ENCODE assay signal across 10 cellular contexts in the genomic region with DNA sequence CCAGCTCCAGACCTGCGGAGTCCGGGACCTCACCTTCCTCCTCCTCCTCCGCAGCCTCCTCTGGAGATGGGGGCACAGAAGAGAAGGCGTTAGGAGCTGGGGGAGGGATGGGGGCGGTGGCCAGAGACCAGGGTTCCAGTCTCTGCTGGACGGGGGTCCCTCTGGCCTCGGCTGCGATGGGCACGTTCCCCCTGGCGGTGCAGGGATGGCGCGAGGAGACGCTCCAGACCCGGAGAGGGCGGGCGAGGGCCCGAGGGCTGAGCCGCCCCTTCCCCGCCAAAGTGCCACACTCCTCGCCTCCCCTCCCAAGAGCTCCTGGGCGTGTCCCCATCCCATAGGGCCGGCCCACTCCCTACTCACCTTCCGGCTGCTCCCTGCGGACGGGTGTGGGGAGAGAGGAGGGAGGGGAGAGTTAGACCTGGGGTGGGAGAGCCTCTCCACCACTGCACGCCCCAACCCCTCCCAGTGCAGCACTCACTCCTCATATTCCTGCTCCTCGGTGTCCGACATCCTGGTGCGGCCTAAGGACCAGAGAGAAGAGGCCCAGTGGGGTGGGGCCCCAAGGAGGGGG. TPM values are rescaled to one million over a fixed set of nuclear protein-coding genes. Genes with fewer than 3 reads are reported as not detected.
DNase-seq lines count a peak whose midpoint lies in the region; TF ChIP-seq lines count a peak whose summit lies in the region.
"Had no signal": no experiment of that assay in that cellular context is flagged by ENCODE, and none has a peak within 500 bp of the region (broad histone marks: within the 10 kb centered on the region; RNA-seq: fewer than 3 reads in every experiment).

No MANE protein-coding gene starts in this region.

- no peak overlapping the region for H3K27ac Mint-ChIP-seq in activated naive CD4-positive, alpha-beta T cell treated with anti-CD3 and anti-CD28 coated beads, Interleukin-2, amount 10 ng/mL, durations not matched to agents 7 days and 5 days
- H3K27ac Mint-ChIP-seq: CD4-positive, CD25-positive, alpha-beta regulatory T cell had no signal

- peak overlapping the region; percentile 12 for H3K4me3 ChIP-seq in cardiac muscle cell
- H3K4me3 ChIP-seq in fibroblast of villous mesenchyme (ENCODE audit: low read depth, low read length): peak overlapping the region; percentile 9

- H3K27ac ChIP-seq in cardiac muscle cell: no peak overlapping the region

- H3K9me3 ChIP-seq in cardiac muscle cell (ENCODE audit: low read depth): no peaks in the 10 kb centered on the region

- DNase-seq in cardiac muscle cell (ENCODE audit: low read depth in 1 of 2, low spot score in 1 of 2): peak in 1 of 2 donors; percentile 37
- no peak for DNase-seq in cardiac septum (ENCODE audit: low spot score)
- DNase-seq in NCI-H69 (lab: John Stamatoyannopoulos, UW): peak; percentile 96
- DNase-seq in fibroblast of villous mesenchyme (ENCODE audit: low read depth): no peak
- DNase-seq in cerebellar nuclear complex (lab: John Stamatoyannopoulos, UW): no peak
- no peak for DNase-seq in HUDEP-2 (lab: John Stamatoyannopoulos, UW; ENCODE audit: unreplicated experiment in 76 of 76)
- DNase-seq in stimulated activated CD8-positive, alpha-beta memory T cell treated with anti-CD3 and anti-CD28 coated beads, Interleukin-4, amount 100 ng/mL, for 48 hours: no peak
- no peak for DNase-seq in activated naive CD4-positive, alpha-beta T cell treated with anti-CD3 and anti-CD28 coated beads, Interleukin-2, amount 10 ng/mL, durations not matched to agents 7 days and 5 days
- DNase-seq: left cardiac atrium had no signal

- no peaks in the 10 kb centered on the region for H3K36me3 ChIP-seq in cardiac muscle cell

- H3K4me3 Mint-ChIP-seq in activated naive CD4-positive, alpha-beta T cell treated with anti-CD3 and anti-CD28 coated beads, Interleukin-2, amount 10 ng/mL, durations not matched to agents 7 days and 5 days: no peak overlapping the region

- peaks cover 9% of the 10 kb centered on the region for H3K27me3 ChIP-seq in cardiac muscle cell

- peaks cover 8% of the 10 kb centered on the region for H3K4me1 Mint-ChIP-seq in activated naive CD4-positive, alpha-beta T cell treated with anti-CD3 and anti-CD28 coated beads, Interleukin-2, amount 10 ng/mL, durations not matched to agents 7 days and 5 days

- H3K9me3 Mint-ChIP-seq in activated naive CD4-positive, alpha-beta T cell treated with anti-CD3 and anti-CD28 coated beads, Interleukin-2, amount 10 ng/mL, durations not matched to agents 7 days and 5 days: peaks cover 5% of the 10 kb centered on the region

- TF ChIP-seq CTCF in cardiac muscle cell (IDR thresholded peaks at IDR 0.05; ENCODE audit: low read depth, low read length) (no peak), fibroblast of villous mesenchyme (IDR thresholded peaks at IDR 0.05; ENCODE audit: insufficient read depth, low read depth, low read length) (no peak)

- intact Hi-C loops in cardiac septum (cut with DNase I): no loop called here

- H3K4me1 ChIP-seq in cardiac muscle cell (ENCODE audit: low read depth): peaks cover 5% of the 10 kb centered on the region

- CTCF ChIA-PET in activated naive CD4-positive, alpha-beta T cell treated with anti-CD3 and anti-CD28 coated beads, Interleukin-2, amount 10 ng/mL, durations not matched to agents 7 days and 5 days (lab: Charles Lee): interaction anchor here (2.5 kb wide), 1 partner anchor 13 kb away, joined by 16 read pairs; no protein-coding TSS in a partner anchor

- H3K36me3 Mint-ChIP-seq in activated naive CD4-positive, alpha-beta T cell treated with anti-CD3 and anti-CD28 coated beads, Interleukin-2, amount 10 ng/mL, durations not matched to agents 7 days and 5 days: no peaks in the 10 kb centered on the region
- H3K36me3 Mint-ChIP-seq: CD4-positive, CD25-positive, alpha-beta regulatory T cell had no signal

- H3K27me3 Mint-ChIP-seq in activated naive CD4-positive, alpha-beta T cell treated with anti-CD3 and anti-CD28 coated beads, Interleukin-2, amount 10 ng/mL, durations not matched to agents 7 days and 5 days: peaks cover 93% of the 10 kb centered on the region

RNA-seq across cellular contexts. Expression of a gene that starts 2.3 kb away (rescaled TPM):
- total RNA-seq in cardiac muscle cell: 16.1 and 25.0 TPM in 2 replicates
- polyA plus RNA-seq in cardiac muscle cell: 34.7 and 35.5 TPM in 2 replicates
- total RNA-seq in cardiac septum: 187 TPM
- total RNA-seq in fibroblast of villous mesenchyme: under 0.01 and 0.64 TPM in 2 replicates
- total RNA-seq: CD4-positive, CD25-positive, alpha-beta regulatory T cell had no signal
- polyA plus RNA-seq: CD4-positive, CD25-positive, alpha-beta regulatory T cell had no signal

RNA-seq across cellular contexts. Expression of a gene that starts 10.8 kb away (rescaled TPM):
- total RNA-seq in cardiac muscle cell (64.5 and 78.6 TPM in 2 replicates), cardiac septum (7,865 TPM), fibroblast of villous mesenchyme (not detected in 2 replicates)
- polyA plus RNA-seq in cardiac muscle cell: 49.8 and 85.5 TPM in 2 replicates
- total RNA-seq: CD4-positive, CD25-positive, alpha-beta regulatory T cell had no signal
- polyA plus RNA-seq: CD4-positive, CD25-positive, alpha-beta regulatory T cell had no signal

RNA-seq across cellular contexts. Expression of a gene that starts 19.7 kb away (rescaled TPM):
- total RNA-seq in cardiac muscle cell (3.2 and 3.5 TPM in 2 replicates), cardiac septum (3.4 TPM), fibroblast of villous mesenchyme (under 0.01 TPM in 1 of 2 replicates, not detected in the other)
- polyA plus RNA-seq in cardiac muscle cell: 7.6 and 14.3 TPM in 2 replicates
- total RNA-seq: CD4-positive, CD25-positive, alpha-beta regulatory T cell had no signal
- polyA plus RNA-seq: CD4-positive, CD25-positive, alpha-beta regulatory T cell had no signal

RNA-seq across cellular contexts. Expression of a gene that starts 29.3 kb away (rescaled TPM):
- total RNA-seq in cardiac muscle cell: 107 and 120 TPM in 2 replicates
- polyA plus RNA-seq in cardiac muscle cell: 32.9 and 38.0 TPM in 2 replicates
- 215 TPM for total RNA-seq in cardiac septum
- 49.7 and 69.9 TPM in 2 replicates for total RNA-seq in fibroblast of villous mesenchyme

RNA-seq across cellular contexts. Expression of a gene that starts 33.4 kb away (rescaled TPM):
- total RNA-seq in cardiac muscle cell (0.12 and 0.53 TPM in 2 replicates), cardiac septum (0.30 TPM), fibroblast of villous mesenchyme (under 0.01 and 0.86 TPM in 2 replicates)
- polyA plus RNA-seq in cardiac muscle cell: not detected in 2 replicates
- total RNA-seq: left cardiac atrium had no signal

Comparison
In these comparisons a context has a peak if more than half of its experiments do, and no peak if none do; other contexts are left out.
1. RNA of a gene that starts 10.8 kb away (total RNA-seq): 7,865 TPM in cardiac septum (single experiment); 64.5 to 78.6 TPM in cardiac muscle cell and not detected in fibroblast of villous mesenchyme; every median in the first group is over 10 times any median in the second.
2. RNA of a gene that starts 2.3 kb away (total RNA-seq): 187 TPM in cardiac septum (single experiment) and 16.1 to 25.0 TPM in cardiac muscle cell; under 0.01 to 0.64 TPM in fibroblast of villous mesenchyme; every median in the first group is over 10 times any median in the second.